ENCODE assay signal across 8 cellular contexts in genomic region chr3:129121792-129122696, GRCh38. TPM values are rescaled to one million over a fixed set of nuclear protein-coding genes. Genes with fewer than 3 reads are reported as not detected.
DNase-seq lines count a peak whose midpoint lies in the region; ATAC-seq and TF ChIP-seq lines count a peak whose summit lies in the region.

Gene RAB43, minus strand, starts transcription at chr3:129121804. Its CDS starts 315 bp downstream, at chr3:129121489.

- no peak for TF ChIP-seq RAD21 in SK-N-SH (IDR thresholded peaks at IDR 0.05; ENCODE audit: low read length)

- peak within 1 kb of the TSS; percentile 95 for H3K27ac Mint-ChIP-seq in activated naive CD4-positive, alpha-beta T cell treated with anti-CD3 and anti-CD28 coated beads, Interleukin-2, amount 50 U/mL, for 24 hours

- no peaks in the 10 kb centered on the region for H3K27me3 Mint-ChIP-seq in activated naive CD4-positive, alpha-beta T cell treated with anti-CD3 and anti-CD28 coated beads, Interleukin-2, amount 50 U/mL, for 24 hours

- 29% methylated on average over 53 of the region's 76 CpGs for WGBS in SK-N-SH (ENCODE audit: low lambda C conversion rate)
- WGBS in gastroesophageal sphincter (ENCODE audit: low coverage in 1 of 2), 2 donors, result 7% methylated on average over 2 of the region's 76 CpGs; no CpG with 5 or more reads in 1 of the 2 donors

- CTCF ChIA-PET in SK-N-SH (lab: Yijun Ruan, JAX), result interaction anchor here (0.9 to 6.0 kb wide), 13 partner anchors 10 to 327 kb away, joined by 3 to 34 read pairs (median 4); no protein-coding TSS in a partner anchor

- peaks cover 36% of the 10 kb centered on the region for H3K79me2 ChIP-seq in SK-N-SH (ENCODE audit: insufficient read depth)

- H3K36me3 ChIP-seq in KOPT-K1 (ENCODE audit: insufficient read depth, low read length) (peaks cover 15% of the 10 kb centered on the region; the same call in 1 of the 2 replicates), SK-N-SH (replicated peaks in 1 of 2; ENCODE audit: control insufficient read depth in 1 of 2, insufficient read depth in 2 of 2, low read length in 1 of 2) (peaks cover 9 to 13% of the 10 kb centered on the region in 2 experiments), gastroesophageal sphincter (peaks cover 0 to 19% of the 10 kb centered on the region in 2 donors), neutrophil (peaks cover 24% of the 10 kb centered on the region)

- H4K20me1 ChIP-seq in SK-N-SH (ENCODE audit: insufficient read depth), result peaks cover 28% of the 10 kb centered on the region; the same call in 1 of the 2 replicates

- peak within 1 kb of the TSS; percentile 98 for H3K4me3 Mint-ChIP-seq in activated naive CD4-positive, alpha-beta T cell treated with anti-CD3 and anti-CD28 coated beads, Interleukin-2, amount 50 U/mL, for 24 hours

- peak within 1 kb of the TSS; percentile 53; the same call in 1 of the 2 replicates for H2AFZ ChIP-seq in SK-N-SH (ENCODE audit: low read depth)

- peaks cover 20% of the 10 kb centered on the region for H3F3A ChIP-seq in SK-N-SH (replicated peaks; ENCODE audit: insufficient read depth)

- H3K4me1 Mint-ChIP-seq in activated naive CD4-positive, alpha-beta T cell treated with anti-CD3 and anti-CD28 coated beads, Interleukin-2, amount 50 U/mL, for 24 hours, result peaks cover 41% of the 10 kb centered on the region

- POLR2A ChIA-PET in SK-N-SH (lab: Yijun Ruan, JAX), result interaction anchor here (0.5 to 1.8 kb wide), 10 partner anchors 24 to 505 kb away, joined by 3 to 6 read pairs (median 3); partner anchors contain the start of gene CFAP92

- ATAC-seq in GM21529 (IDR thresholded peaks at IDR 0.05; ENCODE audit: unreplicated experiment) (peak; percentile 44), gastroesophageal sphincter (peak; percentile 82)

- H3K9me2 ChIP-seq in SK-N-SH, result no peaks in the 10 kb centered on the region

- H3K9me3 Mint-ChIP-seq in activated naive CD4-positive, alpha-beta T cell treated with anti-CD3 and anti-CD28 coated beads, Interleukin-2, amount 50 U/mL, for 24 hours, result no peaks in the 10 kb centered on the region

- no peaks in the 10 kb centered on the region for H3K27me3 ChIP-seq in SK-N-SH (ENCODE audit: insufficient read depth)
- H3K27me3 ChIP-seq in gastroesophageal sphincter, result no peaks in the 10 kb centered on the region
- H3K27me3 ChIP-seq in neutrophil, result no peaks in the 10 kb centered on the region

- no peak for TF ChIP-seq POLR2A in gastroesophageal sphincter (IDR thresholded peaks at IDR 0.05)

- H3K4me1 ChIP-seq in SK-N-SH (ENCODE audit: control insufficient read depth in 1 of 2, insufficient read depth in 2 of 2, low read depth in 1 of 2, low read length in 1 of 2) (peaks cover 0 to 14% of the 10 kb centered on the region in 2 experiments; a peak in 2 of 4 replicates), gastroesophageal sphincter (peaks cover 3 to 39% (median 14%) of the 10 kb centered on the region in 3 donors), neutrophil (ENCODE audit: control insufficient read depth in 1 of 2, insufficient read depth in 1 of 2, low read depth in 1 of 2, low read length in 1 of 2) (peaks cover 29 to 34% of the 10 kb centered on the region in 2 experiments)

- peak within 1 kb of the TSS; percentile 97 for H3K4me2 ChIP-seq in SK-N-SH

- peak within 1 kb of the TSS; percentile 85 for H3K27ac ChIP-seq in KOPT-K1 (ENCODE audit: low read depth, low read length, poor library complexity, severe bottlenecking)
- peak within 1 kb of the TSS; percentile 52 to 72 for H3K27ac ChIP-seq in SK-N-SH (ENCODE audit: low read depth in 2 of 2, low read length in 1 of 2)
- H3K27ac ChIP-seq in gastroesophageal sphincter, result peak within 1 kb of the TSS; percentile 80 to 96 (median 93)
- peak within 1 kb of the TSS; percentile 97 for H3K27ac ChIP-seq in neutrophil

- peak within 1 kb of the TSS; percentile 91 for H3K9ac ChIP-seq in SK-N-SH

- TF ChIP-seq CTCF in SK-N-SH (IDR thresholded peaks at IDR 0.05), result no peak
- TF ChIP-seq CTCF in gastroesophageal sphincter (IDR thresholded peaks at IDR 0.05), result no peak
- TF ChIP-seq CTCF in neutrophil (IDR thresholded peaks at IDR 0.05), result no peak

- H3K36me3 Mint-ChIP-seq in activated naive CD4-positive, alpha-beta T cell treated with anti-CD3 and anti-CD28 coated beads, Interleukin-2, amount 50 U/mL, for 24 hours, result peaks cover 3% of the 10 kb centered on the region

- DNase-seq in COLO829 (ENCODE audit: low spot score) (peak; percentile 96), SK-N-SH (peak; percentile 100), stromal cell of bone marrow (ENCODE audit: low read depth) (peak; percentile 42)

- TF ChIP-seq EP300 in SK-N-SH (IDR thresholded peaks at IDR 0.05; ENCODE audit: borderline replicate concordance in 1 of 2, low read depth in 1 of 2, low read length in 1 of 2), result no peak
- no peak for TF ChIP-seq EP300 in gastroesophageal sphincter (IDR thresholded peaks at IDR 0.05)

- no peaks in the 10 kb centered on the region for H3K9me3 ChIP-seq in KOPT-K1 (ENCODE audit: insufficient read depth, low read length, poor library complexity, severe bottlenecking)
- no peaks in the 10 kb centered on the region for H3K9me3 ChIP-seq in SK-N-SH
- no peaks in the 10 kb centered on the region for H3K9me3 ChIP-seq in gastroesophageal sphincter
- no peaks in the 10 kb centered on the region for H3K9me3 ChIP-seq in neutrophil

- H3K4me3 ChIP-seq in SK-N-SH (ENCODE audit: low read depth in 2 of 2, low read length in 1 of 2), result peak within 1 kb of the TSS; percentile 81 to 86
- peak within 1 kb of the TSS; percentile 71 to 94 for H3K4me3 ChIP-seq in gastroesophageal sphincter
- peak within 1 kb of the TSS; percentile 82 to 90 for H3K4me3 ChIP-seq in neutrophil (ENCODE audit: low read depth in 1 of 2, low read length in 1 of 2)

TF ChIP-seq in SK-N-SH, 30 proteins besides CTCF, POLR2A, EP300 and RAD21:
- TF ChIP-seq TEAD4 (IDR thresholded peaks at IDR 0.05; ENCODE audit: borderline replicate concordance, insufficient read depth), result no peak
- no peak for TF ChIP-seq NRF1 (IDR thresholded peaks at IDR 0.05; ENCODE audit: low read depth, low read length)
- TF ChIP-seq, protein P1, sequence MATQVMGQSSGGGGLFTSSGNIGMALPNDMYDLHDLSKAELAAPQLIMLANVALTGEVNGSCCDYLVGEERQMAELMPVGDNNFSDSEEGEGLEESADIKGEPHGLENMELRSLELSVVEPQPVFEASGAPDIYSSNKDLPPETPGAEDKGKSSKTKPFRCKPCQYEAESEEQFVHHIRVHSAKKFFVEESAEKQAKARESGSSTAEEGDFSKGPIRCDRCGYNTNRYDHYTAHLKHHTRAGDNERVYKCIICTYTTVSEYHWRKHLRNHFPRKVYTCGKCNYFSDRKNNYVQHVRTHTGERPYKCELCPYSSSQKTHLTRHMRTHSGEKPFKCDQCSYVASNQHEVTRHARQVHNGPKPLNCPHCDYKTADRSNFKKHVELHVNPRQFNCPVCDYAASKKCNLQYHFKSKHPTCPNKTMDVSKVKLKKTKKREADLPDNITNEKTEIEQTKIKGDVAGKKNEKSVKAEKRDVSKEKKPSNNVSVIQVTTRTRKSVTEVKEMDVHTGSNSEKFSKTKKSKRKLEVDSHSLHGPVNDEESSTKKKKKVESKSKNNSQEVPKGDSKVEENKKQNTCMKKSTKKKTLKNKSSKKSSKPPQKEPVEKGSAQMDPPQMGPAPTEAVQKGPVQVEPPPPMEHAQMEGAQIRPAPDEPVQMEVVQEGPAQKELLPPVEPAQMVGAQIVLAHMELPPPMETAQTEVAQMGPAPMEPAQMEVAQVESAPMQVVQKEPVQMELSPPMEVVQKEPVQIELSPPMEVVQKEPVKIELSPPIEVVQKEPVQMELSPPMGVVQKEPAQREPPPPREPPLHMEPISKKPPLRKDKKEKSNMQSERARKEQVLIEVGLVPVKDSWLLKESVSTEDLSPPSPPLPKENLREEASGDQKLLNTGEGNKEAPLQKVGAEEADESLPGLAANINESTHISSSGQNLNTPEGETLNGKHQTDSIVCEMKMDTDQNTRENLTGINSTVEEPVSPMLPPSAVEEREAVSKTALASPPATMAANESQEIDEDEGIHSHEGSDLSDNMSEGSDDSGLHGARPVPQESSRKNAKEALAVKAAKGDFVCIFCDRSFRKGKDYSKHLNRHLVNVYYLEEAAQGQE (IDR thresholded peaks at IDR 0.05; ENCODE audit: low read depth, low read length), result no peak
- 0 out of 2 replicates have a peak, but pooled peaks have one; percentile 2 for TF ChIP-seq TAF1 (IDR thresholded peaks at IDR 0.05; ENCODE audit: borderline replicate concordance, low read depth, low read length)
- TF ChIP-seq, protein P2, sequence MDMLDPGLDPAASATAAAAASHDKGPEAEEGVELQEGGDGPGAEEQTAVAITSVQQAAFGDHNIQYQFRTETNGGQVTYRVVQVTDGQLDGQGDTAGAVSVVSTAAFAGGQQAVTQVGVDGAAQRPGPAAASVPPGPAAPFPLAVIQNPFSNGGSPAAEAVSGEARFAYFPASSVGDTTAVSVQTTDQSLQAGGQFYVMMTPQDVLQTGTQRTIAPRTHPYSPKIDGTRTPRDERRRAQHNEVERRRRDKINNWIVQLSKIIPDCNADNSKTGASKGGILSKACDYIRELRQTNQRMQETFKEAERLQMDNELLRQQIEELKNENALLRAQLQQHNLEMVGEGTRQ (IDR thresholded peaks at IDR 0.05; ENCODE audit: borderline replicate concordance, low read depth, low read length), result no peak
TF ChIP-seq in SK-N-SH: peak in this region for 1.

RNA-seq across cellular contexts. Expression of gene RAB43, which starts in this region (rescaled TPM):
- 8.9 and 9.5 TPM in 2 replicates for polyA plus RNA-seq in SK-N-SH (2012; rRNA removed)
- polyA plus RNA-seq in SK-N-SH (2012; cell fraction: cytosol; rRNA removed), result 4.6 and 7.5 TPM in 2 replicates
- 16.6 and 20.6 TPM in 2 replicates for polyA plus RNA-seq in SK-N-SH (2012; cell fraction: nucleus; rRNA removed)
- 10 to 100 TPM; 10.3 to 17.9 (median 15.7) TPM for total RNA-seq in gastroesophageal sphincter

Comparison
In these comparisons a context has a peak if more than half of its experiments do, and no peak if none do; other contexts are left out.
1. Peak in every context shown above with its lines: DNase-seq, ATAC-seq, H3K4me3 ChIP-seq and H3K27ac ChIP-seq.
2. DNase-seq: peak in every context shown above with its lines; median percentile 100 in SK-N-SH; 96 in COLO829; 42 in stromal cell of bone marrow.